ENCODE assay signal across 8 cellular contexts in the genomic region with DNA sequence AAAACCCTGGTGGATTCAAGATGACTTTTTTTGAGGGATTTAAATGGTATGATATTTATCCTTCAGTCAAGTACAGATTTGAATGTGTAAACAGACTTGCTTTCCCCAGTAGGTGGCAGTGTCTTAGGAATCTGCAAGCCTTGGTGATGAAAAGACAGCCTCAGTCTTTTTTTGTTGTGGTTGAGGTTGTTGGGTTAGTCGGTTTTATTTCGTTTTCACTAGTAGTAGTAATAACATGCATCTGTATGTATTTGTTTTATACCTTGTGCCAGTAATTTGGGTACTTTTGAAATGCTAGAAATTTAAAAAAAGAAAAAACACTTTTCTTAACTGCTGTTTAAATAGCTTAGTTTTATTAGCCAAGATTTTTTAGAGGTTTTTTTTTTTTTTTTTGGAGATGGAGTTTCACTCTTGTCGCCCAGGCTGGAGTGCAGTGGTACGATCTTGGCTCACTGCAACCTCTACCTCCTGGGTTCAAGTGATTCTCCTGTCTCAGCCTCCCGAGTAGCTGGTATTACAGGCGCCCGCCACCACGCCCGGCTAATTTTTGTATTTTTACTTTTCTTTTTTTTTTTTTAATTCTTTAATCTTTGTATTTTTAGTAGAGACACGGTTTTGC. TPM values are rescaled to one million over a fixed set of nuclear protein-coding genes. Genes with fewer than 3 reads are reported as not detected.
DNase-seq lines count a peak whose midpoint lies in the region; ATAC-seq and TF ChIP-seq lines count a peak whose summit lies in the region.

No MANE protein-coding gene starts in this region.

- H2AFZ ChIP-seq in OCI-LY1 (ENCODE audit: low read length): no peak overlapping the region

- H3K79me2 ChIP-seq in OCI-LY1 (ENCODE audit: insufficient read depth, low read length): no peaks in the 10 kb centered on the region

- H3K36me3 ChIP-seq in OCI-LY1 (ENCODE audit: insufficient read depth, low read length): peaks cover 35% of the 10 kb centered on the region

- H4K20me1 ChIP-seq in OCI-LY1 (ENCODE audit: insufficient read depth, low read length): no peaks in the 10 kb centered on the region

- H3K9me3 ChIP-seq in OCI-LY1 (ENCODE audit: low read length): no peaks in the 10 kb centered on the region

- no peak overlapping the region for H3K4me3 ChIP-seq in OCI-LY1 (ENCODE audit: low read depth, low read length, poor library complexity, severe bottlenecking)

- no peaks in the 10 kb centered on the region for H3K9me2 ChIP-seq in OCI-LY1 (ENCODE audit: low read depth, low read length)

- no peaks in the 10 kb centered on the region for H3K27me3 ChIP-seq in OCI-LY1 (ENCODE audit: insufficient read depth, low read length)

- no peak overlapping the region for H3K4me2 ChIP-seq in OCI-LY1 (ENCODE audit: low read length)

- H3K4me1 ChIP-seq in OCI-LY1 (ENCODE audit: insufficient read depth, low read length, severe bottlenecking): peaks cover 4% of the 10 kb centered on the region

- DNase-seq in EH (ENCODE audit: low read depth) (peak; percentile 80), HPDE6-E6E7 (ENCODE audit: extremely low spot score) (peak; percentile 39), germinal center (ENCODE audit: low spot score) (peak; percentile 62), pulmonary artery endothelial cell (ENCODE audit: low read depth, low spot score) (peak; percentile 60), HK-2 (ENCODE audit: unreplicated experiment) (no peak)
- DNase-seq in activated gamma-delta T cell treated with anti-CD3 and anti-CD28 coated beads, Interleukin-2, amount 50 U/mL, for 16 hours (ENCODE audit: low read depth): peak; percentile 43

- peak; percentile 76 for ATAC-seq in GM21381 (IDR thresholded peaks at IDR 0.05; ENCODE audit: unreplicated experiment)

- H3F3A ChIP-seq in OCI-LY1 (ENCODE audit: insufficient read depth, low read length): no peaks in the 10 kb centered on the region

- TF ChIP-seq CTCF in OCI-LY1 (IDR thresholded peaks at IDR 0.05; ENCODE audit: low read length): peak; percentile 77

- H3K27ac ChIP-seq in OCI-LY1 (ENCODE audit: low read depth, low read length, poor library complexity, severe bottlenecking): no peak overlapping the region

- no peak overlapping the region for H3K9ac ChIP-seq in OCI-LY1 (ENCODE audit: low read length)

RNA-seq across cellular contexts. Expression of a gene that starts 39.2 kb away (rescaled TPM):
- total RNA-seq in pulmonary artery endothelial cell: 93.9 and 135 TPM in 2 replicates

RNA-seq across cellular contexts. Expression of a gene that starts 40.3 kb away (rescaled TPM):
- total RNA-seq in pulmonary artery endothelial cell: 0.33 and 0.60 TPM in 2 replicates
